Comparison of ENCODE assay signal across 7 cellular contexts in genomic region chr21:43811262-43812105, GRCh38. TPM values are rescaled to one million over a fixed set of nuclear protein-coding genes. Genes with fewer than 3 reads are reported as not detected.
A peak's percentile ranks its signal among the peaks of the same experiment; 100 is the strongest.
DNase-seq lines count a peak whose midpoint lies in the region; ATAC-seq and TF ChIP-seq lines count a peak whose summit lies in the region.

No MANE protein-coding gene starts in this region.

- H3K27ac ChIP-seq in HUES6 (ENCODE audit: low read depth, low read length) (no peak overlapping the region), Panc1 (ENCODE audit: low read length) (no peak overlapping the region), left ventricle myocardium inferior (replicated peaks) (no peak overlapping the region)

- H3K36me3 Mint-ChIP-seq in stimulated activated effector memory CD8-positive, alpha-beta T cell treated with anti-CD3 and anti-CD28 coated beads, Interleukin-12 subunit alpha, Interleukin-12 subunit beta, amount 100 ng/mL, for 72 hours = peaks cover 6% of the 10 kb centered on the region
- no peaks in the 10 kb centered on the region for H3K36me3 Mint-ChIP-seq in activated CD8-positive, alpha-beta T cell treated with anti-CD3 and anti-CD28 coated beads for 36 hours (ENCODE audit: low read depth)

- no TSS peak for BruUV-seq in Panc1 (replicated peaks; lab: Mats Ljungman, UMichigan)

- DNase-seq in Panc1 (ENCODE audit: low read depth, low spot score) (no peak), left ventricle myocardium inferior (no peak), NCI-H187 (lab: John Stamatoyannopoulos, UW) (no peak), NCI-H226 (no peak)
- no peak for DNase-seq in stimulated activated effector memory CD8-positive, alpha-beta T cell treated with anti-CD3 and anti-CD28 coated beads, Interleukin-12 subunit alpha, Interleukin-12 subunit beta, amount 100 ng/mL, for 72 hours (ENCODE audit: low spot score in 2 of 2)
- no peak for DNase-seq in activated CD8-positive, alpha-beta T cell treated with anti-CD3 and anti-CD28 coated beads for 36 hours

- H3K9ac ChIP-seq in HUES6 (ENCODE audit: low read length) = no peak overlapping the region

- peaks cover 21% of the 10 kb centered on the region for H3K4me1 Mint-ChIP-seq in stimulated activated effector memory CD8-positive, alpha-beta T cell treated with anti-CD3 and anti-CD28 coated beads, Interleukin-12 subunit alpha, Interleukin-12 subunit beta, amount 100 ng/mL, for 72 hours
- H3K4me1 Mint-ChIP-seq in activated CD8-positive, alpha-beta T cell treated with anti-CD3 and anti-CD28 coated beads for 36 hours (ENCODE audit: low read depth) = peaks cover 6% of the 10 kb centered on the region

- H3K4me3 ChIP-seq in HUES6 (ENCODE audit: low read depth, low read length) (peak overlapping the region; percentile 27; the same call in 1 of the 2 replicates), Panc1 (ENCODE audit: low read depth in 2 of 2, low read length in 2 of 2) (peak overlapping the region; percentile 14 to 35; a peak in 3 of 4 replicates), left ventricle myocardium inferior (peak overlapping the region; percentile 41)

- POLR2A ChIA-PET in Panc1 (lab: Charles Lee) = no interaction called here
- POLR2A ChIA-PET in activated CD8-positive, alpha-beta T cell treated with anti-CD3 and anti-CD28 coated beads for 36 hours (lab: Charles Lee) = interaction anchor here (0.7 to 1.4 kb wide), 3 partner anchors 21 to 226 kb away, joined by 3 to 4 read pairs (median 3); no protein-coding TSS in a partner anchor

- H3K9me3 ChIP-seq in HUES6 (ENCODE audit: control insufficient read depth, insufficient read depth, low read depth, low read length) = no peaks in the 10 kb centered on the region
- no peaks in the 10 kb centered on the region for H3K9me3 ChIP-seq in Panc1 (ENCODE audit: control insufficient read depth, insufficient read depth, low read depth, low read length)
- H3K9me3 ChIP-seq in left ventricle myocardium inferior (replicated peaks) = no peaks in the 10 kb centered on the region

- H3K4me1 ChIP-seq in HUES6 (ENCODE audit: control insufficient read depth, insufficient read depth, low read length) (peaks cover 32% of the 10 kb centered on the region), Panc1 (ENCODE audit: control insufficient read depth, insufficient read depth, low read length) (peaks cover 18% of the 10 kb centered on the region), left ventricle myocardium inferior (peaks cover 14% of the 10 kb centered on the region)

- no peak for TF ChIP-seq CTCF in Panc1 (IDR thresholded peaks at IDR 0.05)
- TF ChIP-seq CTCF in left ventricle myocardium inferior (IDR thresholded peaks at IDR 0.05; ENCODE audit: borderline replicate concordance) = no peak
- no peak for TF ChIP-seq CTCF in activated CD8-positive, alpha-beta T cell treated with anti-CD3 and anti-CD28 coated beads for 36 hours (IDR thresholded peaks at IDR 0.05)

- ATAC-seq in Panc1 = peak; percentile 16
- ATAC-seq in stimulated activated effector memory CD8-positive, alpha-beta T cell treated with anti-CD3 and anti-CD28 coated beads, Interleukin-12 subunit alpha, Interleukin-12 subunit beta, amount 100 ng/mL, for 72 hours = no peak
- no peak for ATAC-seq in activated CD8-positive, alpha-beta T cell treated with anti-CD3 and anti-CD28 coated beads for 36 hours

- CTCF ChIA-PET in Panc1 (lab: Charles Lee) = interaction anchor here (0.6 kb wide), 1 partner anchor 51 kb away, joined by 3 read pairs; no protein-coding TSS in a partner anchor
- CTCF ChIA-PET in activated CD8-positive, alpha-beta T cell treated with anti-CD3 and anti-CD28 coated beads for 36 hours (lab: Charles Lee) = interaction anchor here (0.7 to 3.5 kb wide), 21 partner anchors 10 to 273 kb away, joined by 3 to 36 read pairs (median 4); no protein-coding TSS in a partner anchor

- intact Hi-C loops in Panc1 (cut with micrococcal nuclease; ENCODE audit: unreplicated experiment) (no loop called here), left ventricle myocardium inferior (cut with micrococcal nuclease) (no loop called here)
- intact Hi-C loops in activated CD8-positive, alpha-beta T cell treated with anti-CD3 and anti-CD28 coated beads for 36 hours (cut with micrococcal nuclease) = loop anchor here (10.0 kb wide), 1 partner anchor 123 kb away; no protein-coding TSS in a partner anchor

- in situ Hi-C loops in Panc1 (cut with HindIII; ENCODE audit: low pct_unique_long_range_greater_than_20kb, low sequenced_read_pairs) = no loop called here

- no peaks in the 10 kb centered on the region for H3K27me3 ChIP-seq in HUES6 (ENCODE audit: control insufficient read depth, insufficient read depth, low read length)
- no peaks in the 10 kb centered on the region for H3K27me3 ChIP-seq in Panc1 (ENCODE audit: control insufficient read depth, insufficient read depth, low read length)
- no peaks in the 10 kb centered on the region for H3K27me3 ChIP-seq in left ventricle myocardium inferior (ENCODE audit: low read depth)

- no peak overlapping the region for H3K4me3 Mint-ChIP-seq in stimulated activated effector memory CD8-positive, alpha-beta T cell treated with anti-CD3 and anti-CD28 coated beads, Interleukin-12 subunit alpha, Interleukin-12 subunit beta, amount 100 ng/mL, for 72 hours
- no peak overlapping the region for H3K4me3 Mint-ChIP-seq in activated CD8-positive, alpha-beta T cell treated with anti-CD3 and anti-CD28 coated beads for 36 hours

- H3K27me3 Mint-ChIP-seq in activated CD8-positive, alpha-beta T cell treated with anti-CD3 and anti-CD28 coated beads for 36 hours = no peaks in the 10 kb centered on the region

- no peaks in the 10 kb centered on the region for H3K9me3 Mint-ChIP-seq in stimulated activated effector memory CD8-positive, alpha-beta T cell treated with anti-CD3 and anti-CD28 coated beads, Interleukin-12 subunit alpha, Interleukin-12 subunit beta, amount 100 ng/mL, for 72 hours
- H3K9me3 Mint-ChIP-seq in activated CD8-positive, alpha-beta T cell treated with anti-CD3 and anti-CD28 coated beads for 36 hours = no peaks in the 10 kb centered on the region

- H3K27ac Mint-ChIP-seq in stimulated activated effector memory CD8-positive, alpha-beta T cell treated with anti-CD3 and anti-CD28 coated beads, Interleukin-12 subunit alpha, Interleukin-12 subunit beta, amount 100 ng/mL, for 72 hours = peak overlapping the region; percentile 81
- H3K27ac Mint-ChIP-seq in activated CD8-positive, alpha-beta T cell treated with anti-CD3 and anti-CD28 coated beads for 36 hours = no peak overlapping the region

- no peaks in the 10 kb centered on the region for H3K36me3 ChIP-seq in HUES6 (ENCODE audit: control insufficient read depth, insufficient read depth, low read length)
- H3K36me3 ChIP-seq in Panc1 (ENCODE audit: control insufficient read depth, insufficient read depth, low read length) = no peaks in the 10 kb centered on the region
- no peaks in the 10 kb centered on the region for H3K36me3 ChIP-seq in left ventricle myocardium inferior

RNA-seq across cellular contexts. Expression of gene RRP1, which starts 22.1 kb away (rescaled TPM):
- total RNA-seq in Panc1 (2021; ENCODE audit: unreplicated experiment) = 41.8 TPM
- polyA plus RNA-seq in Panc1 (2012; ENCODE audit: insufficient read length) = 45.9 TPM
- total RNA-seq in left ventricle myocardium inferior = 8.5 TPM
- 10 to 100 TPM; 61.1 to 62.9 TPM for total RNA-seq in activated CD8-positive, alpha-beta T cell treated with anti-CD3 and anti-CD28 coated beads for 36 hours

RNA-seq across cellular contexts. Expression of gene CSTB, which starts 35.4 kb away (rescaled TPM):
- total RNA-seq in Panc1 (2021; ENCODE audit: unreplicated experiment) (72.5 TPM), left ventricle myocardium inferior (40.6 TPM)
- polyA plus RNA-seq in Panc1 (2012; ENCODE audit: insufficient read length) = 127 TPM
- 10 to 100 TPM; 18.6 to 20.7 TPM for total RNA-seq in activated CD8-positive, alpha-beta T cell treated with anti-CD3 and anti-CD28 coated beads for 36 hours

RNA-seq across cellular contexts. Expression of gene AGPAT3, which starts 53.5 kb away (rescaled TPM):
- total RNA-seq in Panc1 (2021; ENCODE audit: unreplicated experiment) (40.1 TPM), left ventricle myocardium inferior (79.6 TPM)
- polyA plus RNA-seq in Panc1 (2012; ENCODE audit: insufficient read length) = 43.7 TPM
- total RNA-seq in activated CD8-positive, alpha-beta T cell treated with anti-CD3 and anti-CD28 coated beads for 36 hours = 10 to 100 TPM; 59.3 to 62.2 TPM
